ENCODE assay signal across 11 cellular contexts in the genomic region with DNA sequence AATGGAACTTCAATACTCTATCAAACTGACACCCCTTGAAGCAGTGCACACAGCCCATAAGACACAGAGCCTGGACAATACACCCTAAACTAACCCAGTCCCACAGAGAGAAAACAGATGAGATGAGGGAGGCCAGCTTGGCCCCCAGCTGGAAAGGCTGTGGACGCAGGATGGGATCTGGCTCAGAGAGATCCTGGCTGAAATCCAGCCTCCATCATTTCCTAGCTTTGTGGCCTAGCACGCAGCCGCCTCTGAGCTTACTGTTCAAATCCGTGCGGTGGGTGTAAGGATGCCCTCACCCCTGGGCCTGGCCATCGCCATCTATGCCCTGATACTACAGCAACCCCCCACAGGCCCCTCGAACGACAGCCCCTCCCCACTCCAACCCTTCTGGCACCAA. TPM values are rescaled to one million over a fixed set of nuclear protein-coding genes. Genes with fewer than 3 reads are reported as not detected.
A peak's percentile ranks its signal among the peaks of the same experiment; 100 is the strongest.
DNase-seq lines count a peak whose midpoint lies in the region; ATAC-seq, FAIRE-seq and TF ChIP-seq lines count a peak whose summit lies in the region.
"Had no signal": no experiment of that assay in that cellular context is flagged by ENCODE, and none has a peak within 500 bp of the region (broad histone marks: within the 10 kb centered on the region; RNA-seq: fewer than 3 reads in every experiment).

No MANE protein-coding gene starts in this region.

- H3K36me3 ChIP-seq in SK-N-SH (replicated peaks in 1 of 2; ENCODE audit: control insufficient read depth in 1 of 2, insufficient read depth in 2 of 2, low read length in 1 of 2) (no peaks in the 10 kb centered on the region), Peyer's patch (no peaks in the 10 kb centered on the region)

- no peak overlapping the region for H2AFZ ChIP-seq in SK-N-SH (ENCODE audit: low read depth)

- WGBS in SK-N-SH (ENCODE audit: low lambda C conversion rate): 66% methylated on average over 8 of the region's 8 CpGs

- no peaks in the 10 kb centered on the region for H3K9me3 Mint-ChIP-seq in nephron progenitor cell
- H3K9me3 Mint-ChIP-seq: activated T-cell treated with anti-CD3 and anti-CD28 coated beads, Interleukin-2, amount 50 U/mL, for 24 hours had no signal

- 0 out of 2 replicates have a peak, but pooled peaks cover 5% of the 10 kb centered on the region for H4K20me1 ChIP-seq in SK-N-SH (ENCODE audit: insufficient read depth)

- H3K9ac ChIP-seq in SK-N-SH: no peak overlapping the region

- no peaks in the 10 kb centered on the region for H3F3A ChIP-seq in SK-N-SH (replicated peaks; ENCODE audit: insufficient read depth)

- TF ChIP-seq CTCF in AG10803 (conservative IDR thresholded peaks at IDR 0.05; ENCODE audit: low read length) (no peak), SK-N-SH (IDR thresholded peaks at IDR 0.05) (no peak), fibroblast of villous mesenchyme (IDR thresholded peaks at IDR 0.05; ENCODE audit: insufficient read depth, low read depth, low read length) (no peak), nephron progenitor cell (IDR thresholded peaks at IDR 0.05) (no peak), Peyer's patch (IDR thresholded peaks at IDR 0.05) (no peak)

- H3K27ac ChIP-seq in SK-N-SH (ENCODE audit: low read depth in 2 of 2, low read length in 1 of 2) (peak overlapping the region in 1 of 2 experiments; percentile 66; a peak in 2 of 4 replicates), Peyer's patch (peak overlapping the region in 1 of 4 donors; percentile 28)

- TF ChIP-seq POLR2A in Peyer's patch (IDR thresholded peaks at IDR 0.05): no peak

- peaks cover 12% of the 10 kb centered on the region for H3K36me3 Mint-ChIP-seq in nephron progenitor cell (ENCODE audit: low read depth)

- no peak for FAIRE-seq in frontal cortex (lab: Jason Lieb, UNC)

- no peaks in the 10 kb centered on the region for H3K27me3 Mint-ChIP-seq in nephron progenitor cell (ENCODE audit: low read depth, poor library complexity)
- H3K27me3 Mint-ChIP-seq: activated T-cell treated with anti-CD3 and anti-CD28 coated beads, Interleukin-2, amount 50 U/mL, for 24 hours had no signal

- DNase-seq in AG10803 (ENCODE audit: low read depth): peak; percentile 62
- DNase-seq in SK-N-SH: peak; percentile 88
- DNase-seq in fibroblast of villous mesenchyme (ENCODE audit: low read depth): peak; percentile 66
- no peak for DNase-seq in nephron progenitor cell
- DNase-seq in Peyer's patch: no peak
- DNase-seq in frontal cortex (ENCODE audit: low spot score in 2 of 2): no peak
- no peak for DNase-seq in activated CD4-positive, alpha-beta T cell treated with anti-CD3 and anti-CD28 coated beads for 48 hours
- DNase-seq: activated T-cell treated with anti-CD3 and anti-CD28 coated beads, Interleukin-2, amount 50 U/mL, for 24 hours; central memory CD4-positive, alpha-beta T cell; NCI-H2171 treated with DMSO at 0.1 percent for 48 hours had no signal

- H3K4me3 ChIP-seq in AG10803 (ENCODE audit: low read length) (no peak overlapping the region), SK-N-SH (ENCODE audit: low read depth in 2 of 2, low read length in 1 of 2) (no peak overlapping the region), fibroblast of villous mesenchyme (ENCODE audit: low read depth, low read length) (no peak overlapping the region), Peyer's patch (no peak overlapping the region)

- peaks cover 46% of the 10 kb centered on the region for H3K4me1 Mint-ChIP-seq in nephron progenitor cell

- peaks cover 11% of the 10 kb centered on the region; the same call in 1 of the 2 replicates for H3K79me2 ChIP-seq in SK-N-SH (ENCODE audit: insufficient read depth)

- no peak for ATAC-seq in GM18520 (IDR thresholded peaks at IDR 0.05; ENCODE audit: unreplicated experiment)

- POLR2A ChIA-PET in SK-N-SH (lab: Yijun Ruan, JAX): interaction anchor here (1.0 kb wide), 1 partner anchor 48 kb away, joined by 5 read pairs; no protein-coding TSS in a partner anchor

- H3K9me3 ChIP-seq in SK-N-SH (no peaks in the 10 kb centered on the region), Peyer's patch (no peaks in the 10 kb centered on the region)

- no peak; the same call in 1 of the 2 replicates for TF ChIP-seq RAD21 in SK-N-SH (IDR thresholded peaks at IDR 0.05; ENCODE audit: low read length)

- H3K4me3 Mint-ChIP-seq in nephron progenitor cell: peak overlapping the region; percentile 67
- H3K4me3 Mint-ChIP-seq: activated T-cell treated with anti-CD3 and anti-CD28 coated beads, Interleukin-2, amount 50 U/mL, for 24 hours had no signal

- H3K4me1 ChIP-seq in SK-N-SH (ENCODE audit: control insufficient read depth in 1 of 2, insufficient read depth in 2 of 2, low read depth in 1 of 2, low read length in 1 of 2) (peaks cover 0 to 13% of the 10 kb centered on the region in 2 experiments; a peak in 1 of 4 replicates), Peyer's patch (peaks cover 0 to 5% (median 0%) of the 10 kb centered on the region in 4 donors)

- H3K9me2 ChIP-seq in SK-N-SH: no peaks in the 10 kb centered on the region

- TF ChIP-seq EP300 in SK-N-SH (IDR thresholded peaks at IDR 0.05; ENCODE audit: borderline replicate concordance in 1 of 2, low read depth in 1 of 2, low read length in 1 of 2): no peak

- H3K4me2 ChIP-seq in SK-N-SH: no peak overlapping the region

- CTCF ChIA-PET in SK-N-SH (lab: Yijun Ruan, JAX): interaction anchor here (1.1 to 1.9 kb wide), 3 partner anchors 34 to 66 kb away, joined by 4 to 7 read pairs (median 4); no protein-coding TSS in a partner anchor

- peak overlapping the region; percentile 97 for H3K27ac Mint-ChIP-seq in nephron progenitor cell
- H3K27ac Mint-ChIP-seq: activated T-cell treated with anti-CD3 and anti-CD28 coated beads, Interleukin-2, amount 50 U/mL, for 24 hours had no signal

- H3K27me3 ChIP-seq in SK-N-SH (ENCODE audit: insufficient read depth) (no peaks in the 10 kb centered on the region), Peyer's patch (no peaks in the 10 kb centered on the region)

TF ChIP-seq in SK-N-SH, 30 proteins besides CTCF, POLR2A, EP300 and RAD21 (continues in another document):
- no peak for TF ChIP-seq POLR2AphosphoS5 (IDR thresholded peaks at IDR 0.05; ENCODE audit: low read depth, low read length)
- TF ChIP-seq SIN3A (IDR thresholded peaks at IDR 0.05; ENCODE audit: borderline replicate concordance, low read depth, low read length): no peak
- TF ChIP-seq RXRA (IDR thresholded peaks at IDR 0.05; ENCODE audit: borderline replicate concordance, low read depth): no peak
- no peak for TF ChIP-seq SMC3 (IDR thresholded peaks at IDR 0.05; ENCODE audit: low read depth, low read length)
- TF ChIP-seq TEAD4 (IDR thresholded peaks at IDR 0.05; ENCODE audit: borderline replicate concordance, insufficient read depth): no peak
- no peak for TF ChIP-seq RCOR1 (IDR thresholded peaks at IDR 0.05; ENCODE audit: low read length)
- TF ChIP-seq, protein P1, sequence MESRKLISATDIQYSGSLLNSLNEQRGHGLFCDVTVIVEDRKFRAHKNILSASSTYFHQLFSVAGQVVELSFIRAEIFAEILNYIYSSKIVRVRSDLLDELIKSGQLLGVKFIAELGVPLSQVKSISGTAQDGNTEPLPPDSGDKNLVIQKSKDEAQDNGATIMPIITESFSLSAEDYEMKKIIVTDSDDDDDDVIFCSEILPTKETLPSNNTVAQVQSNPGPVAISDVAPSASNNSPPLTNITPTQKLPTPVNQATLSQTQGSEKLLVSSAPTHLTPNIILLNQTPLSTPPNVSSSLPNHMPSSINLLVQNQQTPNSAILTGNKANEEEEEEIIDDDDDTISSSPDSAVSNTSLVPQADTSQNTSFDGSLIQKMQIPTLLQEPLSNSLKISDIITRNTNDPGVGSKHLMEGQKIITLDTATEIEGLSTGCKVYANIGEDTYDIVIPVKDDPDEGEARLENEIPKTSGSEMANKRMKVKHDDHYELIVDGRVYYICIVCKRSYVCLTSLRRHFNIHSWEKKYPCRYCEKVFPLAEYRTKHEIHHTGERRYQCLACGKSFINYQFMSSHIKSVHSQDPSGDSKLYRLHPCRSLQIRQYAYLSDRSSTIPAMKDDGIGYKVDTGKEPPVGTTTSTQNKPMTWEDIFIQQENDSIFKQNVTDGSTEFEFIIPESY (IDR thresholded peaks at IDR 0.05; ENCODE audit: borderline replicate concordance, low read depth): no peak
- no peak for TF ChIP-seq GATA2 (CRISPR knock-in tag; IDR thresholded peaks at IDR 0.05)
- TF ChIP-seq NRF1 (IDR thresholded peaks at IDR 0.05; ENCODE audit: low read depth, low read length): no peak
- TF ChIP-seq, protein P2, sequence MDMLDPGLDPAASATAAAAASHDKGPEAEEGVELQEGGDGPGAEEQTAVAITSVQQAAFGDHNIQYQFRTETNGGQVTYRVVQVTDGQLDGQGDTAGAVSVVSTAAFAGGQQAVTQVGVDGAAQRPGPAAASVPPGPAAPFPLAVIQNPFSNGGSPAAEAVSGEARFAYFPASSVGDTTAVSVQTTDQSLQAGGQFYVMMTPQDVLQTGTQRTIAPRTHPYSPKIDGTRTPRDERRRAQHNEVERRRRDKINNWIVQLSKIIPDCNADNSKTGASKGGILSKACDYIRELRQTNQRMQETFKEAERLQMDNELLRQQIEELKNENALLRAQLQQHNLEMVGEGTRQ (IDR thresholded peaks at IDR 0.05; ENCODE audit: borderline replicate concordance, low read depth, low read length): no peak
- no peak for TF ChIP-seq NFIC (IDR thresholded peaks at IDR 0.05; ENCODE audit: borderline replicate concordance)
- no peak for TF ChIP-seq JUND (IDR thresholded peaks at IDR 0.05)

RNA-seq across cellular contexts. Expression of a gene that starts 32.7 kb away (rescaled TPM):
- 20.6 and 21.1 TPM in 2 replicates for polyA plus RNA-seq in SK-N-SH (2012; rRNA removed)
- 13.3 and 15.9 TPM in 2 replicates for polyA plus RNA-seq in SK-N-SH (2012; cell fraction: cytosol; rRNA removed)
- polyA plus RNA-seq in SK-N-SH (2012; cell fraction: nucleus; rRNA removed): 25.3 and 31.1 TPM in 2 replicates
- 17.7 and 21.3 TPM in 2 replicates for total RNA-seq in fibroblast of villous mesenchyme
- 10 to 100 TPM; 10.5 to 38.8 (median 19.2) TPM for total RNA-seq in Peyer's patch
- 3.3 TPM for total RNA-seq in frontal cortex

RNA-seq across cellular contexts. Expression of a gene that starts 39.5 kb away (rescaled TPM):
- polyA plus RNA-seq in SK-N-SH (2012; rRNA removed): 79.5 and 98.1 TPM in 2 replicates
- 69.1 and 83.0 TPM in 2 replicates for polyA plus RNA-seq in SK-N-SH (2012; cell fraction: cytosol; rRNA removed)
- polyA plus RNA-seq in SK-N-SH (2012; cell fraction: nucleus; rRNA removed): 53.9 and 64.3 TPM in 2 replicates
- 13.4 and 30.3 TPM in 2 replicates for total RNA-seq in fibroblast of villous mesenchyme
- 10 to 100 TPM in 2 of 4 donors, 1 to 10 TPM in 2; 3.2 to 75.1 (median 11.6) TPM for total RNA-seq in Peyer's patch
- 15.5 TPM for total RNA-seq in frontal cortex

RNA-seq across cellular contexts. Expression of a gene that starts 39.6 kb away (rescaled TPM):
- 30.7 and 34.8 TPM in 2 replicates for polyA plus RNA-seq in SK-N-SH (2012; rRNA removed)
- 36.0 and 37.6 TPM in 2 replicates for polyA plus RNA-seq in SK-N-SH (2012; cell fraction: cytosol; rRNA removed)
- 13.9 and 18.7 TPM in 2 replicates for polyA plus RNA-seq in SK-N-SH (2012; cell fraction: nucleus; rRNA removed)
- total RNA-seq in fibroblast of villous mesenchyme: 18.4 and 19.0 TPM in 2 replicates
- total RNA-seq in Peyer's patch: 10 to 100 TPM in 3 of 4 donors, 1 to 10 TPM in 1; 8.1 to 19.0 (median 13.0) TPM
- 15.9 TPM for total RNA-seq in frontal cortex

RNA-seq across cellular contexts. Expression of a gene that starts 48.8 kb away (rescaled TPM):
- polyA plus RNA-seq in SK-N-SH (2012; rRNA removed): 28.7 and 46.2 TPM in 2 replicates
- polyA plus RNA-seq in SK-N-SH (2012; cell fraction: cytosol; rRNA removed): 20.4 and 23.6 TPM in 2 replicates
- polyA plus RNA-seq in SK-N-SH (2012; cell fraction: nucleus; rRNA removed): 29.9 and 64.7 TPM in 2 replicates
- total RNA-seq in fibroblast of villous mesenchyme (43.6 and 67.6 TPM in 2 replicates), Peyer's patch (100 to 1,000 TPM in 1 of 4 donors, 10 to 100 TPM in 3; 43.9 to 417 (median 59.1) TPM), frontal cortex (37.1 TPM)

Comparison
In these comparisons a context has a peak if more than half of its experiments do, and no peak if none do; other contexts are left out.
1. DNase-seq: peak in AG10803 (single experiment), SK-N-SH (single experiment) and fibroblast of villous mesenchyme (single experiment); none in nephron progenitor cell (single experiment), Peyer's patch (0 of 3), frontal cortex (0 of 2) and activated CD4-positive, alpha-beta T cell treated with anti-CD3 and anti-CD28 coated beads for 48 hours (single experiment).